Comparison of ENCODE assay signal across 2 cellular contexts in the genomic region with DNA sequence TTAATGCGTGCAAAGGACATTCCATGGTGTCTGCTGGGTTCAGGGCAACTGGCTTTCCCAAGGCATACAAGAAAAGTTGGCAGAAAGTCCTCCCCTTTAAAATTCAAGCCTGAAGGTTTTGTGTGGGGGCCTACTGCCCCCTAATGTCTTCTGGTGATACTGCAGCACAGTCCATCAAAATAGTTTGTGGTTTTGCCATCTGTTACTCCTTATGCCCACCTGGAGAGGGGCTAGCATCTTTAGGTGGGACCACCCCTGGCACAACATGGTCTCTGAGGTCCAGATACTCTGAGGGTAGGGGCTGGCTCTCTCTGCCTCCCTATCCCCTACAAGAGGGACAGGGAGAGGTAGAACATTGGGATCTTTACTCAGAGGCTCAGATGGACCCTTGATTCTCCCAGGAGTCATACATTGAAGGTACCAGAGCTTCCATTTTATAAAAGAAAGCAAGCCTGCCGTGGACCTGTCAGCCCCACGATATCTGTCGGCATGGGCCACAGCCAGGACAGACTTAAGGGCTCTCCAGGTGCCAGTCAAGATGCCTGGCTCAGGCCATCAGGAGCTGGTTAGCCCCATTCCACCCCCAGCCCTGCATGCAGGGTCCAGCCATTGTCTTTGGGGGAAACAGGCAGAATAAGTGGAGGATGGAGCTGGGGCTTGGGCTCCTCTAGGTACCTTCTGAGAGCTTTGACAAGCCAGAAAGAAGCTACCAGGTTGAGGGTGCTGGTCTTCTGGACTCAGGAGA.
A peak's percentile ranks its signal among the peaks of the same experiment; 100 is the strongest.
TF ChIP-seq lines count a peak whose summit lies in the region.

No MANE protein-coding gene starts in this region.

TF ChIP-seq in SK-N-SH treated with all-trans-retinoic acid at 6 μM for 48 hours, 23 proteins besides CTCF, POLR2A, EP300 and RAD21:
- TF ChIP-seq, protein P1, sequence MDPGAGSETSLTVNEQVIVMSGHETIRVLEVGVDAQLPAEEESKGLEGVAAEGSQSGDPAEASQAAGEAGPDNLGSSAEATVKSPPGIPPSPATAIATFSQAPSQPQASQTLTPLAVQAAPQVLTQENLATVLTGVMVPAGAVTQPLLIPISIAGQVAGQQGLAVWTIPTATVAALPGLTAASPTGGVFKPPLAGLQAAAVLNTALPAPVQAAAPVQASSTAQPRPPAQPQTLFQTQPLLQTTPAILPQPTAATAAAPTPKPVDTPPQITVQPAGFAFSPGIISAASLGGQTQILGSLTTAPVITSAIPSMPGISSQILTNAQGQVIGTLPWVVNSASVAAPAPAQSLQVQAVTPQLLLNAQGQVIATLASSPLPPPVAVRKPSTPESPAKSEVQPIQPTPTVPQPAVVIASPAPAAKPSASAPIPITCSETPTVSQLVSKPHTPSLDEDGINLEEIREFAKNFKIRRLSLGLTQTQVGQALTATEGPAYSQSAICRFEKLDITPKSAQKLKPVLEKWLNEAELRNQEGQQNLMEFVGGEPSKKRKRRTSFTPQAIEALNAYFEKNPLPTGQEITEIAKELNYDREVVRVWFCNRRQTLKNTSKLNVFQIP (CRISPR knock-in tag; IDR thresholded peaks at IDR 0.05; ENCODE audit: borderline replicate concordance, low read depth) = no peak
- TF ChIP-seq ZC3H10 (CRISPR knock-in tag; IDR thresholded peaks at IDR 0.05) = no peak
- no peak for TF ChIP-seq RARB (CRISPR knock-in tag; IDR thresholded peaks at IDR 0.05)
- TF ChIP-seq ESRRG (CRISPR knock-in tag; IDR thresholded peaks at IDR 0.05) = no peak
- no peak for TF ChIP-seq ZNF70 (CRISPR knock-in tag; IDR thresholded peaks at IDR 0.05)
- TF ChIP-seq ISL1 (CRISPR knock-in tag; IDR thresholded peaks at IDR 0.05) = no peak
- no peak for TF ChIP-seq ZFP3 (CRISPR knock-in tag; IDR thresholded peaks at IDR 0.05)
- TF ChIP-seq GLIS3 (CRISPR knock-in tag; IDR thresholded peaks at IDR 0.05) = no peak
- TF ChIP-seq ZNF565 (CRISPR knock-in tag; conservative IDR thresholded peaks at IDR 0.05; ENCODE audit: low read depth) = no peak
- TF ChIP-seq, protein P2, sequence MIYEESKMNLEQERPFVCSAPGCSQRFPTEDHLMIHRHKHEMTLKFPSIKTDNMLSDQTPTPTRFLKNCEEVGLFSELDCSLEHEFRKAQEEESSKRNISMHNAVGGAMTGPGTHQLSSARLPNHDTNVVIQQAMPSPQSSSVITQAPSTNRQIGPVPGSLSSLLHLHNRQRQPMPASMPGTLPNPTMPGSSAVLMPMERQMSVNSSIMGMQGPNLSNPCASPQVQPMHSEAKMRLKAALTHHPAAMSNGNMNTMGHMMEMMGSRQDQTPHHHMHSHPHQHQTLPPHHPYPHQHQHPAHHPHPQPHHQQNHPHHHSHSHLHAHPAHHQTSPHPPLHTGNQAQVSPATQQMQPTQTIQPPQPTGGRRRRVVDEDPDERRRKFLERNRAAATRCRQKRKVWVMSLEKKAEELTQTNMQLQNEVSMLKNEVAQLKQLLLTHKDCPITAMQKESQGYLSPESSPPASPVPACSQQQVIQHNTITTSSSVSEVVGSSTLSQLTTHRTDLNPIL (CRISPR knock-in tag; IDR thresholded peaks at IDR 0.05; ENCODE audit: low read depth) = no peak
- TF ChIP-seq ZFP30 (CRISPR knock-in tag; IDR thresholded peaks at IDR 0.05) = no peak
- no peak for TF ChIP-seq CSDC2 (CRISPR knock-in tag; IDR thresholded peaks at IDR 0.05)
- no peak for TF ChIP-seq PPARA (CRISPR knock-in tag; IDR thresholded peaks at IDR 0.05; ENCODE audit: borderline replicate concordance)
- TF ChIP-seq BACH2 (CRISPR knock-in tag; IDR thresholded peaks at IDR 0.05; ENCODE audit: borderline replicate concordance) = no peak

TF ChIP-seq in K562, 482 proteins besides CTCF, POLR2A, EP300 and RAD21 (continued from another document):
- TF ChIP-seq, protein P3, sequence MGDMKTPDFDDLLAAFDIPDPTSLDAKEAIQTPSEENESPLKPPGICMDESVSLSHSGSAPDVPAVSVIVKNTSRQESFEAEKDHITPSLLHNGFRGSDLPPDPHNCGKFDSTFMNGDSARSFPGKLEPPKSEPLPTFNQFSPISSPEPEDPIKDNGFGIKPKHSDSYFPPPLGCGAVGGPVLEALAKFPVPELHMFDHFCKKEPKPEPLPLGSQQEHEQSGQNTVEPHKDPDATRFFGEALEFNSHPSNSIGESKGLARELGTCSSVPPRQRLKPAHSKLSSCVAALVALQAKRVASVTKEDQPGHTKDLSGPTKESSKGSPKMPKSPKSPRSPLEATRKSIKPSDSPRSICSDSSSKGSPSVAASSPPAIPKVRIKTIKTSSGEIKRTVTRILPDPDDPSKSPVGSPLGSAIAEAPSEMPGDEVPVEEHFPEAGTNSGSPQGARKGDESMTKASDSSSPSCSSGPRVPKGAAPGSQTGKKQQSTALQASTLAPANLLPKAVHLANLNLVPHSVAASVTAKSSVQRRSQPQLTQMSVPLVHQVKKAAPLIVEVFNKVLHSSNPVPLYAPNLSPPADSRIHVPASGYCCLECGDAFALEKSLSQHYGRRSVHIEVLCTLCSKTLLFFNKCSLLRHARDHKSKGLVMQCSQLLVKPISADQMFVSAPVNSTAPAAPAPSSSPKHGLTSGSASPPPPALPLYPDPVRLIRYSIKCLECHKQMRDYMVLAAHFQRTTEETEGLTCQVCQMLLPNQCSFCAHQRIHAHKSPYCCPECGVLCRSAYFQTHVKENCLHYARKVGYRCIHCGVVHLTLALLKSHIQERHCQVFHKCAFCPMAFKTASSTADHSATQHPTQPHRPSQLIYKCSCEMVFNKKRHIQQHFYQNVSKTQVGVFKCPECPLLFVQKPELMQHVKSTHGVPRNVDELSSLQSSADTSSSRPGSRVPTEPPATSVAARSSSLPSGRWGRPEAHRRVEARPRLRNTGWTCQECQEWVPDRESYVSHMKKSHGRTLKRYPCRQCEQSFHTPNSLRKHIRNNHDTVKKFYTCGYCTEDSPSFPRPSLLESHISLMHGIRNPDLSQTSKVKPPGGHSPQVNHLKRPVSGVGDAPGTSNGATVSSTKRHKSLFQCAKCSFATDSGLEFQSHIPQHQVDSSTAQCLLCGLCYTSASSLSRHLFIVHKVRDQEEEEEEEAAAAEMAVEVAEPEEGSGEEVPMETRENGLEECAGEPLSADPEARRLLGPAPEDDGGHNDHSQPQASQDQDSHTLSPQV (IDR thresholded peaks at IDR 0.05) = no peak
- TF ChIP-seq NFE2L1 (tag; IDR thresholded peaks at IDR 0.05; ENCODE audit: borderline replicate concordance, low read depth) (no peak), ZNF263 (CRISPR knock-in tag; IDR thresholded peaks at IDR 0.05; ENCODE audit: borderline replicate concordance) (peak; percentile 59; the same call in 1 of the 2 replicates), SMC3 (conservative IDR thresholded peaks at IDR 0.05; ENCODE audit: insufficient read depth, low read depth, low read length) (peak; percentile 67), CC2D1A (IDR thresholded peaks at IDR 0.05) (peak; percentile 27; the same call in 1 of the 2 replicates), ZNF586 (CRISPR knock-in tag; conservative IDR thresholded peaks at IDR 0.05) (no peak)
- TF ChIP-seq, protein P4, sequence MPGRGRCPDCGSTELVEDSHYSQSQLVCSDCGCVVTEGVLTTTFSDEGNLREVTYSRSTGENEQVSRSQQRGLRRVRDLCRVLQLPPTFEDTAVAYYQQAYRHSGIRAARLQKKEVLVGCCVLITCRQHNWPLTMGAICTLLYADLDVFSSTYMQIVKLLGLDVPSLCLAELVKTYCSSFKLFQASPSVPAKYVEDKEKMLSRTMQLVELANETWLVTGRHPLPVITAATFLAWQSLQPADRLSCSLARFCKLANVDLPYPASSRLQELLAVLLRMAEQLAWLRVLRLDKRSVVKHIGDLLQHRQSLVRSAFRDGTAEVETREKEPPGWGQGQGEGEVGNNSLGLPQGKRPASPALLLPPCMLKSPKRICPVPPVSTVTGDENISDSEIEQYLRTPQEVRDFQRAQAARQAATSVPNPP (IDR thresholded peaks at IDR 0.05; ENCODE audit: borderline replicate concordance, insufficient read depth, insufficient read length) = no peak
- TF ChIP-seq, protein P5, sequence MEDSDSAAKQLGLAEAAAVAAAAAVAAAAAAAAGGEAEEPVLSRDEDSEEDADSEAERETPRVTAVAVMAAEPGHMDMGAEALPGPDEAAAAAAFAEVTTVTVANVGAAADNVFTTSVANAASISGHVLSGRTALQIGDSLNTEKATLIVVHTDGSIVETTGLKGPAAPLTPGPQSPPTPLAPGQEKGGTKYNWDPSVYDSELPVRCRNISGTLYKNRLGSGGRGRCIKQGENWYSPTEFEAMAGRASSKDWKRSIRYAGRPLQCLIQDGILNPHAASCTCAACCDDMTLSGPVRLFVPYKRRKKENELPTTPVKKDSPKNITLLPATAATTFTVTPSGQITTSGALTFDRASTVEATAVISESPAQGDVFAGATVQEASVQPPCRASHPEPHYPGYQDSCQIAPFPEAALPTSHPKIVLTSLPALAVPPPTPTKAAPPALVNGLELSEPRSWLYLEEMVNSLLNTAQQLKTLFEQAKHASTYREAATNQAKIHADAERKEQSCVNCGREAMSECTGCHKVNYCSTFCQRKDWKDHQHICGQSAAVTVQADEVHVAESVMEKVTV (CRISPR knock-in tag; IDR thresholded peaks at IDR 0.05) = peak; percentile 55; the same call in 1 of the 2 replicates
- TF ChIP-seq, protein P6, sequence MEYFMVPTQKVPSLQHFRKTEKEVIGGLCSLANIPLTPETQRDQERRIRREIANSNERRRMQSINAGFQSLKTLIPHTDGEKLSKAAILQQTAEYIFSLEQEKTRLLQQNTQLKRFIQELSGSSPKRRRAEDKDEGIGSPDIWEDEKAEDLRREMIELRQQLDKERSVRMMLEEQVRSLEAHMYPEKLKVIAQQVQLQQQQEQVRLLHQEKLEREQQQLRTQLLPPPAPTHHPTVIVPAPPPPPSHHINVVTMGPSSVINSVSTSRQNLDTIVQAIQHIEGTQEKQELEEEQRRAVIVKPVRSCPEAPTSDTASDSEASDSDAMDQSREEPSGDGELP (CRISPR knock-in tag; IDR thresholded peaks at IDR 0.05; ENCODE audit: borderline replicate concordance) = peak; percentile 11; the same call in 1 of the 2 replicates
TF ChIP-seq in K562: peak in this region for 8.
